In the genomic region with DNA sequence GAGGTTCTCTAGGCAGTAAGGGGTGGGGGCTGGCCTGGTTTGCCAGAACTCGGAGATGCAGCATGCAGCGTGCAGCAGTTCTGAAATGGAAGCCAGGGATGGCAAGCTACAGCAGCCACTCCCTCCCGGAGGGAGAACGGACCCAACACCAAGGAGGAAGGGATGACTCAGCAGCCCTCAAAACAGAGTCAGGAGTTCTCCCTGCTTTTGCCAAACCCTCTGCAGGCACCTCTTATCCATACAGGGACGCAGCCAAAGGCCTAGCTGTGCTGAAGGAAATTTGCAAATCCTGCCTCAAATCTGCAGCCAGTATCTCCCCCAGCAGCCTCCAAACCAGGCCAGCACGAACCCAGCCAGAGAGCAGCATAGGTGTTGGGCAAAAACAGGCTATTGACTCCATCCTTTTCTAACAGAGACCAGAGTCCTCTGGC, we compare ENCODE assay signal across 1 cellular context.
A peak's percentile ranks its signal among the peaks of the same experiment; 100 is the strongest.
TF ChIP-seq lines count a peak whose summit lies in the region.

No MANE protein-coding gene starts in this region.

TF ChIP-seq in K562, 482 proteins besides CTCF, POLR2A, EP300 and RAD21:
- no peak for TF ChIP-seq CHAMP1 (IDR thresholded peaks at IDR 0.05)
- peak; percentile 81 for TF ChIP-seq MAFG (tag; conservative IDR thresholded peaks at IDR 0.05)
- TF ChIP-seq ZMIZ1 (IDR thresholded peaks at IDR 0.05; ENCODE audit: low read depth in 2 of 2, low read length in 2 of 2), result no peak
- TF ChIP-seq TAF9B (IDR thresholded peaks at IDR 0.05; ENCODE audit: partially characterized antibody), result no peak
- TF ChIP-seq SMAD3 (CRISPR knock-in tag; conservative IDR thresholded peaks at IDR 0.05), result no peak
- TF ChIP-seq PKNOX1 (IDR thresholded peaks at IDR 0.05), result no peak
- peak; percentile 45; the same call in 1 of the 2 replicates for TF ChIP-seq MAFK (IDR thresholded peaks at IDR 0.05; ENCODE audit: low read length)
- peak; percentile 78 for TF ChIP-seq C11orf30 (IDR thresholded peaks at IDR 0.05; ENCODE audit: low read depth)
- no peak for TF ChIP-seq REST (CRISPR knock-in tag; IDR thresholded peaks at IDR 0.05; ENCODE audit: low read depth)
- TF ChIP-seq NFE2L1 (tag; IDR thresholded peaks at IDR 0.05; ENCODE audit: borderline replicate concordance, low read depth), result peak; percentile 10; the same call in 1 of the 2 replicates
- no peak for TF ChIP-seq DACH1 (IDR thresholded peaks at IDR 0.05; ENCODE audit: partially characterized antibody)
- TF ChIP-seq, protein P1, sequence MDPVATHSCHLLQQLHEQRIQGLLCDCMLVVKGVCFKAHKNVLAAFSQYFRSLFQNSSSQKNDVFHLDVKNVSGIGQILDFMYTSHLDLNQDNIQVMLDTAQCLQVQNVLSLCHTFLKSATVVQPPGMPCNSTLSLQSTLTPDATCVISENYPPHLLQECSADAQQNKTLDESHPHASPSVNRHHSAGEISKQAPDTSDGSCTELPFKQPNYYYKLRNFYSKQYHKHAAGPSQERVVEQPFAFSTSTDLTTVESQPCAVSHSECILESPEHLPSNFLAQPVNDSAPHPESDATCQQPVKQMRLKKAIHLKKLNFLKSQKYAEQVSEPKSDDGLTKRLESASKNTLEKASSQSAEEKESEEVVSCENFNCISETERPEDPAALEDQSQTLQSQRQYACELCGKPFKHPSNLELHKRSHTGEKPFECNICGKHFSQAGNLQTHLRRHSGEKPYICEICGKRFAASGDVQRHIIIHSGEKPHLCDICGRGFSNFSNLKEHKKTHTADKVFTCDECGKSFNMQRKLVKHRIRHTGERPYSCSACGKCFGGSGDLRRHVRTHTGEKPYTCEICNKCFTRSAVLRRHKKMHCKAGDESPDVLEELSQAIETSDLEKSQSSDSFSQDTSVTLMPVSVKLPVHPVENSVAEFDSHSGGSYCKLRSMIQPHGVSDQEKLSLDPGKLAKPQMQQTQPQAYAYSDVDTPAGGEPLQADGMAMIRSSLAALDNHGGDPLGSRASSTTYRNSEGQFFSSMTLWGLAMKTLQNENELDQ (CRISPR knock-in tag; IDR thresholded peaks at IDR 0.05; ENCODE audit: borderline replicate concordance), result no peak
- no peak for TF ChIP-seq ZNF23 (CRISPR knock-in tag; IDR thresholded peaks at IDR 0.05)
- peak; percentile 65 for TF ChIP-seq NFE2 (IDR thresholded peaks at IDR 0.05; ENCODE audit: low read depth)
- TF ChIP-seq CBX5 (IDR thresholded peaks at IDR 0.05; ENCODE audit: borderline replicate concordance, low read depth), result no peak
- TF ChIP-seq FOXK1 (CRISPR knock-in tag; IDR thresholded peaks at IDR 0.05; ENCODE audit: borderline replicate concordance), result no peak
- TF ChIP-seq EP400 (IDR thresholded peaks at IDR 0.05), result no peak
- TF ChIP-seq ARID1B (IDR thresholded peaks at IDR 0.05), result no peak
- TF ChIP-seq MAFF (IDR thresholded peaks at IDR 0.05; ENCODE audit: low read length), result peak; percentile 20; the same call in 1 of the 2 replicates
- TF ChIP-seq ZNF316 (IDR thresholded peaks at IDR 0.05), result peak; percentile 71
- TF ChIP-seq SMARCE1 (IDR thresholded peaks at IDR 0.05), result no peak
- no peak for TF ChIP-seq ETV5 (CRISPR knock-in tag; IDR thresholded peaks at IDR 0.05; ENCODE audit: low read depth)
- no peak for TF ChIP-seq TRIM28 (IDR thresholded peaks at IDR 0.05)
- TF ChIP-seq SNAPC5 (CRISPR knock-in tag; IDR thresholded peaks at IDR 0.05), result no peak
- TF ChIP-seq SIN3B (IDR thresholded peaks at IDR 0.05; ENCODE audit: low read depth), result no peak
